Comparison of ENCODE assay signal across 20 cellular contexts in genomic region chr20:497979-498378, GRCh38.
"Had no signal": no experiment of that assay in that cellular context is flagged by ENCODE, and none has a peak within 500 bp of the region (broad histone marks: within the 10 kb centered on the region; RNA-seq: fewer than 3 reads in every experiment).

No MANE protein-coding gene starts in this region.

- H3K4me3 ChIP-seq: colonic mucosa, lower lobe of right lung, ovary, spleen, suprapubic skin, transverse colon, vagina had no signal

- H3K36me3 ChIP-seq: ovary had no signal

- H3K27ac ChIP-seq: colonic mucosa, epithelial cell of prostate, lower lobe of right lung, ovary, spleen, suprapubic skin, vagina had no signal

- H3K9me3 ChIP-seq: colonic mucosa, lower lobe of right lung, ovary, spleen, suprapubic skin, transverse colon, vagina had no signal

- DNase-seq: colonic mucosa; effector CD8-positive, alpha-beta T cell; endodermal cell; left ventricle myocardium superior; lower lobe of right lung; natural killer cell; occipital lobe; ovary; posterior cingulate gyrus; spleen; stimulated activated CD4-positive, alpha-beta T cell treated with anti-CD3 and anti-CD28 coated beads, Interleukin-4, amount 100 ng/mL, for 4 hours; stimulated activated naive B cell treated with anti-CD40 and anti-IgM and Interleukin-4, amounts not matched to agents 10 μg/mL and 1 μg/mL and 100 μg/mL, for 72 hours; transverse colon had no signal

- H3K4me1 Mint-ChIP-seq: endodermal cell; natural killer cell; stimulated activated naive B cell treated with anti-CD40 and anti-IgM and Interleukin-4, amounts not matched to agents 10 μg/mL and 1 μg/mL and 100 μg/mL, for 72 hours had no signal

- H3K27ac Mint-ChIP-seq: dendritic cell treated with granulocyte-macrophage colony-stimulating factor and Interleukin-4, amounts not matched to agents 40 ng/mL and 50 ng/mL, for 4 days; endodermal cell; natural killer cell; stimulated activated naive CD8-positive, alpha-beta T cell treated with anti-CD3 and anti-CD28 coated beads, Interleukin-15, Interleukin-2, amounts not matched to agents 100 ng/mL and 50 ng/mL, for 24 hours had no signal

- H3K4me1 ChIP-seq: colonic mucosa, spleen had no signal

- H3K27me3 ChIP-seq: colonic mucosa, ovary, spleen, suprapubic skin, transverse colon, vagina had no signal

- H3K4me3 Mint-ChIP-seq: dendritic cell treated with granulocyte-macrophage colony-stimulating factor and Interleukin-4, amounts not matched to agents 40 ng/mL and 50 ng/mL, for 4 days; endodermal cell; natural killer cell; stimulated activated naive B cell treated with anti-CD40 and anti-IgM and Interleukin-4, amounts not matched to agents 10 μg/mL and 1 μg/mL and 100 μg/mL, for 72 hours; stimulated activated naive CD8-positive, alpha-beta T cell treated with anti-CD3 and anti-CD28 coated beads, Interleukin-15, Interleukin-2, amounts not matched to agents 100 ng/mL and 50 ng/mL, for 24 hours had no signal

- H3K27me3 Mint-ChIP-seq: dendritic cell treated with granulocyte-macrophage colony-stimulating factor and Interleukin-4, amounts not matched to agents 40 ng/mL and 50 ng/mL, for 4 days; stimulated activated naive B cell treated with anti-CD40 and anti-IgM and Interleukin-4, amounts not matched to agents 10 μg/mL and 1 μg/mL and 100 μg/mL, for 72 hours; stimulated activated naive CD8-positive, alpha-beta T cell treated with anti-CD3 and anti-CD28 coated beads, Interleukin-15, Interleukin-2, amounts not matched to agents 100 ng/mL and 50 ng/mL, for 24 hours had no signal

- H3K9me3 Mint-ChIP-seq: dendritic cell treated with granulocyte-macrophage colony-stimulating factor and Interleukin-4, amounts not matched to agents 40 ng/mL and 50 ng/mL, for 4 days; endodermal cell; natural killer cell; stimulated activated naive B cell treated with anti-CD40 and anti-IgM and Interleukin-4, amounts not matched to agents 10 μg/mL and 1 μg/mL and 100 μg/mL, for 72 hours; stimulated activated naive CD8-positive, alpha-beta T cell treated with anti-CD3 and anti-CD28 coated beads, Interleukin-15, Interleukin-2, amounts not matched to agents 100 ng/mL and 50 ng/mL, for 24 hours had no signal

- ATAC-seq: esophagus mucosa; left ventricle myocardium superior; lower lobe of right lung; natural killer cell; sciatic nerve; stimulated activated naive B cell treated with anti-CD40 and anti-IgM and Interleukin-4, amounts not matched to agents 10 μg/mL and 1 μg/mL and 100 μg/mL, for 72 hours had no signal
